Comparison of ENCODE assay signal across 33 cellular contexts in the genomic region with DNA sequence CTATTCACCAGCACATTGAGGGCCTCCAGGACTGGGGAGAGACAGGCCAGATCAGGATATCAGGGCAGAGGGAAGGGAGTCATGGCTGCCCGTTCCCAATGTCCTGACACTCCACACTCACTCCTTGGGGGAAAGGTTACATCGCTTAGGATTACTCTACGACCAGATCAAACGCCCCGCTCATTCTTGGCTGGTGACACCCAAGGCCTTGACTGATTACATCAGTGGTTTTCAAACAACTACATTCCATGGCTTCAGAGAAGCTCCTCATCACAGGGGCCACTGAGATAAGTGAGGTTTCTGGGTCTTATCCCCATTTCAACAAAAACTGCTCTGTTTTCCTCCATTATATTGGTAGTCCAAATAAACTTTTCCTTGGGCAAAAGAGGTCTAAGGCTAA. TPM values are rescaled to one million over a fixed set of nuclear protein-coding genes. Genes with fewer than 3 reads are reported as not detected.
A peak's percentile ranks its signal among the peaks of the same experiment; 100 is the strongest.
DNase-seq lines count a peak whose midpoint lies in the region; ATAC-seq and TF ChIP-seq lines count a peak whose summit lies in the region.
"Had no signal": no experiment of that assay in that cellular context is flagged by ENCODE, and none has a peak within 500 bp of the region (broad histone marks: within the 10 kb centered on the region; RNA-seq: fewer than 3 reads in every experiment).

No MANE protein-coding gene starts in this region.

- no peak overlapping the region for H3K4me2 ChIP-seq in mesenchymal stem cell (ENCODE audit: low read length, poor library complexity, severe bottlenecking)

- no peak overlapping the region for H4K8ac ChIP-seq in mesenchymal stem cell (ENCODE audit: low read length)

- no peak overlapping the region for H2AK5ac ChIP-seq in mesenchymal stem cell (ENCODE audit: low read length, severe bottlenecking)

- H3K9ac ChIP-seq in mesenchymal stem cell (ENCODE audit: low read length), result peak overlapping the region; percentile 11

- no peak overlapping the region for H3K4ac ChIP-seq in mesenchymal stem cell (ENCODE audit: low read depth in 1 of 2, low read length in 2 of 2)

- H4K91ac ChIP-seq in mesenchymal stem cell (ENCODE audit: low read length), result no peak overlapping the region

- H2AFZ ChIP-seq in mesenchymal stem cell (ENCODE audit: low read depth, low read length), result no peak overlapping the region

- peak overlapping the region; percentile 73 for H3K27ac Mint-ChIP-seq in CD8-positive, alpha-beta T cell
- peak overlapping the region; percentile 24 for H3K27ac Mint-ChIP-seq in T-helper 17 cell
- H3K27ac Mint-ChIP-seq: natural killer cell had no signal

- intact Hi-C loops in CD8-positive, alpha-beta T cell (cut with DNase I, micrococcal nuclease), result no loop called here

- no peak overlapping the region for H3K14ac ChIP-seq in mesenchymal stem cell (ENCODE audit: low read length in 2 of 2)

- ATAC-seq in CD8-positive, alpha-beta T cell, result no peak
- no peak for ATAC-seq in T-helper 17 cell
- ATAC-seq: mucosa of descending colon, natural killer cell had no signal

- no peaks in the 10 kb centered on the region for H3K9me3 Mint-ChIP-seq in CD8-positive, alpha-beta T cell
- H3K9me3 Mint-ChIP-seq: natural killer cell had no signal

- DNase-seq in CD8-positive, alpha-beta T cell, result no peak
- DNase-seq in T-helper 17 cell (no peak), mesenchymal stem cell (no peak), NCI-H146 (lab: John Stamatoyannopoulos, UW) (no peak), AG08396 (ENCODE audit: low spot score) (no peak)
- DNase-seq in activated effector memory CD4-positive, alpha-beta T cell treated with anti-CD3 and anti-CD28 coated beads, Interleukin-2, amount 50 U/mL, for 16 hours, result no peak
- DNase-seq: ACHN; activated CD4-positive, alpha-beta T cell treated with anti-CD3 and anti-CD28 coated beads for 48 hours; activated T-cell treated with anti-CD3 and anti-CD28 coated beads, Interleukin-2, amount 50 U/mL, for 48 hours; BE2C; brain microvascular endothelial cell; esophagus squamous epithelium; KBM-7; lower lobe of right lung; mucosa of descending colon; natural killer cell; NCI-H1092; NCI-H1694 treated with DMSO at 0.1 percent for 48 hours; occipital lobe; stimulated activated CD4-positive, alpha-beta T cell treated with anti-CD3 and anti-CD28 coated beads, Interleukin-15, amount 100 ng/mL, for 24 hours; stimulated activated CD4-positive, alpha-beta T cell treated with anti-CD3 and anti-CD28 coated beads, Interleukin-4, amount 100 ng/mL, for 4 hours; SW 1271; T1000; transverse colon; WERI-Rb-1 had no signal

- H3K27ac ChIP-seq in CD8-positive, alpha-beta T cell (ENCODE audit: low read depth, low read length), result no peak overlapping the region
- H3K27ac ChIP-seq in mesenchymal stem cell (ENCODE audit: low read length, poor library complexity, severe bottlenecking), result no peak overlapping the region
- H3K27ac ChIP-seq: adrenal gland, brain microvascular endothelial cell, esophagus squamous epithelium, lower lobe of right lung, transverse colon, WERI-Rb-1 had no signal

- no peak overlapping the region for H3K23ac ChIP-seq in mesenchymal stem cell (ENCODE audit: low read length in 2 of 2)

- no peaks in the 10 kb centered on the region for H3K4me1 ChIP-seq in CD8-positive, alpha-beta T cell (ENCODE audit: insufficient read depth, low read length)
- H3K4me1 ChIP-seq in mesenchymal stem cell (ENCODE audit: control insufficient read depth, insufficient read depth, low read depth, low read length), result peaks cover under 1% of the 10 kb centered on the region
- H3K4me1 ChIP-seq: BE2C, lower lobe of right lung, transverse colon had no signal

- no peak overlapping the region for H2BK15ac ChIP-seq in mesenchymal stem cell (ENCODE audit: low read depth, poor library complexity, severe bottlenecking)

- H3K36me3 Mint-ChIP-seq in CD8-positive, alpha-beta T cell, result peaks cover 85% of the 10 kb centered on the region
- H3K36me3 Mint-ChIP-seq in T-helper 17 cell (ENCODE audit: low read depth), result peaks cover 5% of the 10 kb centered on the region

- 74% methylated on average over 5 of the region's 5 CpGs for WGBS in mesenchymal stem cell

- no peaks in the 10 kb centered on the region for H3K9me3 ChIP-seq in CD8-positive, alpha-beta T cell (ENCODE audit: low read length)
- H3K9me3 ChIP-seq in T-helper 17 cell (ENCODE audit: control insufficient read depth, low read length, poor library complexity, severe bottlenecking) (no peaks in the 10 kb centered on the region), mesenchymal stem cell (ENCODE audit: control insufficient read depth, low read length) (no peaks in the 10 kb centered on the region)
- H3K9me3 ChIP-seq: adrenal gland, BE2C, esophagus squamous epithelium, lower lobe of right lung, mucosa of descending colon, transverse colon had no signal

- no peak overlapping the region for H3K18ac ChIP-seq in mesenchymal stem cell (ENCODE audit: low read depth in 1 of 2, low read length in 2 of 2)

- peaks cover 66% of the 10 kb centered on the region for H3K36me3 ChIP-seq in CD8-positive, alpha-beta T cell (ENCODE audit: insufficient read depth, low read length)
- H3K36me3 ChIP-seq in mesenchymal stem cell (ENCODE audit: control insufficient read depth in 1 of 2, insufficient read depth in 2 of 2, low read depth in 1 of 2, low read length in 2 of 2), result peaks cover 53 to 93% of the 10 kb centered on the region in 2 experiments
- H3K36me3 ChIP-seq: BE2C, brain microvascular endothelial cell, WERI-Rb-1 had no signal

- POLR2A ChIA-PET in CD8-positive, alpha-beta T cell (lab: Charles Lee), result no interaction called here

- no peak overlapping the region for H2BK120ac ChIP-seq in mesenchymal stem cell (ENCODE audit: low read depth, low read length)

- CTCF ChIA-PET in CD8-positive, alpha-beta T cell (lab: Charles Lee), result interaction anchor here (0.5 to 2.2 kb wide), 5 partner anchors 15 to 94 kb away, joined by 3 to 6 read pairs (median 3); partner anchors contain the start of gene UBE2L6

- H3K27me3 Mint-ChIP-seq in CD8-positive, alpha-beta T cell (ENCODE audit: low read depth), result no peaks in the 10 kb centered on the region
- H3K27me3 Mint-ChIP-seq in T-helper 17 cell, result no peaks in the 10 kb centered on the region

- H3K79me1 ChIP-seq in mesenchymal stem cell (replicated peaks; ENCODE audit: low read length, poor library complexity, severe bottlenecking), result no peaks in the 10 kb centered on the region

- H3K4me3 ChIP-seq in CD8-positive, alpha-beta T cell (ENCODE audit: low read depth, low read length), result no peak overlapping the region
- H3K4me3 ChIP-seq in mesenchymal stem cell (ENCODE audit: insufficient read depth in 1 of 2, low read depth in 1 of 2, low read length in 2 of 2), result no peak overlapping the region
- H3K4me3 ChIP-seq: adrenal gland, esophagus squamous epithelium, lower lobe of right lung, mucosa of descending colon, transverse colon had no signal

- H2BK5ac ChIP-seq in mesenchymal stem cell (ENCODE audit: low read depth, low read length, poor library complexity, severe bottlenecking), result no peak overlapping the region

- H2BK12ac ChIP-seq in mesenchymal stem cell (ENCODE audit: low read length in 2 of 2), result no peak overlapping the region

- H3K27me3 ChIP-seq in CD8-positive, alpha-beta T cell (ENCODE audit: insufficient read depth, low read length), result no peaks in the 10 kb centered on the region
- no peaks in the 10 kb centered on the region for H3K27me3 ChIP-seq in mesenchymal stem cell (ENCODE audit: control insufficient read depth in 1 of 2, insufficient read depth in 1 of 2, low read length in 2 of 2)
- H3K27me3 ChIP-seq: adrenal gland, BE2C, brain microvascular endothelial cell, esophagus squamous epithelium, transverse colon had no signal

- no peak overlapping the region for H3K4me3 Mint-ChIP-seq in CD8-positive, alpha-beta T cell
- H3K4me3 Mint-ChIP-seq in T-helper 17 cell, result no peak overlapping the region
- H3K4me3 Mint-ChIP-seq: natural killer cell had no signal

- H3K4me1 Mint-ChIP-seq in CD8-positive, alpha-beta T cell (ENCODE audit: low read depth), result peaks cover 2% of the 10 kb centered on the region
- H3K4me1 Mint-ChIP-seq in T-helper 17 cell, result peaks cover 10% of the 10 kb centered on the region

- TF ChIP-seq CTCF in CD8-positive, alpha-beta T cell (IDR thresholded peaks at IDR 0.05), result no peak

RNA-seq across cellular contexts. Expression of gene UBE2L6, which starts 15.0 kb away (rescaled TPM):
- 10 to 100 TPM; 44.4 to 47.2 TPM for total RNA-seq in CD8-positive, alpha-beta T cell
- 10 to 100 TPM; 58.9 to 64.1 TPM for total RNA-seq in T-helper 17 cell
- polyA plus RNA-seq in mesenchymal stem cell (2013, experiment 1 of 2), result 121 TPM
- polyA plus RNA-seq in mesenchymal stem cell (2013, experiment 2 of 2), result 124 TPM

RNA-seq across cellular contexts. Expression of gene SMTNL1, which starts 15.1 kb away (rescaled TPM):
- not detected for total RNA-seq in CD8-positive, alpha-beta T cell
- total RNA-seq in T-helper 17 cell, result not detected
- not detected for polyA plus RNA-seq in mesenchymal stem cell (2013, experiment 1 of 2)
- polyA plus RNA-seq in mesenchymal stem cell (2013, experiment 2 of 2), result not detected
- total RNA-seq: cerebellum, dermis microvascular lymphatic vessel endothelial cell, esophagus squamous epithelium, frontal cortex, H4, lower lobe of right lung, M059J, mucosa of descending colon, natural killer cell, NCI-H460, occipital lobe, subcutaneous adipose tissue, transverse colon had no signal
- polyA plus RNA-seq: adrenal gland had no signal

RNA-seq across cellular contexts. Expression of gene TIMM10, which starts 21.9 kb away (rescaled TPM):
- total RNA-seq in CD8-positive, alpha-beta T cell, result 10 to 100 TPM; 16.4 to 18.9 TPM
- total RNA-seq in T-helper 17 cell, result 10 to 100 TPM; 17.0 to 19.1 TPM
- 52.8 TPM for polyA plus RNA-seq in mesenchymal stem cell (2013, experiment 1 of 2)
- polyA plus RNA-seq in mesenchymal stem cell (2013, experiment 2 of 2), result 54.7 TPM

RNA-seq across cellular contexts. Expression of gene SLC43A1, which starts 37.0 kb away (rescaled TPM):
- total RNA-seq in CD8-positive, alpha-beta T cell, result 1 to 10 TPM; 4.4 to 7.5 TPM
- 1 to 10 TPM; 7.8 to 8.0 TPM for total RNA-seq in T-helper 17 cell
- 3.9 TPM for polyA plus RNA-seq in mesenchymal stem cell (2013, experiment 1 of 2)
- polyA plus RNA-seq in mesenchymal stem cell (2013, experiment 2 of 2), result 3.8 TPM

RNA-seq across cellular contexts. Expression of gene SERPING1, which starts 45.0 kb away (rescaled TPM):
- total RNA-seq in CD8-positive, alpha-beta T cell, result not detected
- under 1 TPM in 1 of 2 donors, not detected in 1; 0.57 TPM for total RNA-seq in T-helper 17 cell
- polyA plus RNA-seq in mesenchymal stem cell (2013, experiment 1 of 2), result 68.6 TPM
- 63.1 TPM for polyA plus RNA-seq in mesenchymal stem cell (2013, experiment 2 of 2)
- total RNA-seq: dermis microvascular lymphatic vessel endothelial cell, NCI-H460 had no signal
